In genomic region chr4:20700007-20700761, GRCh38 we compare ENCODE assay signal across 8 cellular contexts. TPM values are rescaled to one million over a fixed set of nuclear protein-coding genes. Genes with fewer than 3 reads are reported as not detected.
A peak's percentile ranks its signal among the peaks of the same experiment; 100 is the strongest.
DNase-seq lines count a peak whose midpoint lies in the region; FAIRE-seq and TF ChIP-seq lines count a peak whose summit lies in the region.

Gene PACRGL, plus strand, starts transcription at chr4:20700458. Its CDS starts 4,024 bp downstream, at chr4:20704482.

- H3K9me3 Mint-ChIP-seq in activated naive CD4-positive, alpha-beta T cell treated with anti-CD3 and anti-CD28 coated beads for 36 hours: no peaks in the 10 kb centered on the region

- no peak within 1 kb of the TSS for H2BK5ac ChIP-seq in neuronal stem cell (ENCODE audit: low read length)

- intact Hi-C loops in activated naive CD4-positive, alpha-beta T cell treated with anti-CD3 and anti-CD28 coated beads for 36 hours (cut with micrococcal nuclease): loop anchor here (1.0 to 10.0 kb wide), 3 partner anchors 281 to 1805 kb away; no protein-coding TSS in a partner anchor

- H3K4me1 ChIP-seq in neuronal stem cell (ENCODE audit: control insufficient read depth in 2 of 2, insufficient read depth in 1 of 2, low read depth in 1 of 2, low read length in 2 of 2): peaks cover 2 to 3% of the 10 kb centered on the region in 2 donors

- H2BK15ac ChIP-seq in neuronal stem cell (ENCODE audit: low read length): no peak within 1 kb of the TSS

- H3K18ac ChIP-seq in neuronal stem cell (ENCODE audit: low read length): peak within 1 kb of the TSS; percentile 67

- peak within 1 kb of the TSS; percentile 89 for H3K4me3 Mint-ChIP-seq in activated naive CD4-positive, alpha-beta T cell treated with anti-CD3 and anti-CD28 coated beads for 36 hours

- H3K4ac ChIP-seq in neuronal stem cell (ENCODE audit: low read length): no peak within 1 kb of the TSS

- peak within 1 kb of the TSS; percentile 74 for H3K9ac ChIP-seq in neuronal stem cell (ENCODE audit: low read depth, low read length, poor library complexity)

- H3K23ac ChIP-seq in neuronal stem cell (ENCODE audit: low read depth, low read length, poor library complexity): peak within 1 kb of the TSS; percentile 39

- no peak for FAIRE-seq in frontal cortex (lab: Jason Lieb, UNC)

- H3K79me1 ChIP-seq in neuronal stem cell (ENCODE audit: low read depth, low read length): no peaks in the 10 kb centered on the region

- H3K4me2 ChIP-seq in neuronal stem cell (ENCODE audit: insufficient read depth, low read length, poor library complexity, severe bottlenecking): peak within 1 kb of the TSS; percentile 50

- no peak within 1 kb of the TSS for H2BK120ac ChIP-seq in neuronal stem cell (ENCODE audit: low read depth, low read length)

- DNase-seq in GM03348 (ENCODE audit: low spot score) (peak; percentile 97), HFF-Myc (ENCODE audit: extremely low read depth, low read depth) (peak; percentile 87), NAMALWA (ENCODE audit: low spot score) (peak; percentile 98), SK-N-DZ (ENCODE audit: low spot score) (peak; percentile 96), frontal cortex (ENCODE audit: low spot score in 2 of 2) (peak; percentile 71 to 82), neuronal stem cell (ENCODE audit: low spot score) (peak; percentile 91)
- DNase-seq in activated naive CD4-positive, alpha-beta T cell treated with anti-CD3 and anti-CD28 coated beads for 36 hours: peak; percentile 93

- no peaks in the 10 kb centered on the region for H3K27me3 ChIP-seq in neuronal stem cell (ENCODE audit: control insufficient read depth in 3 of 3, insufficient read depth in 3 of 3, low read depth in 1 of 3, low read length in 3 of 3)

- H3K4me1 Mint-ChIP-seq in activated naive CD4-positive, alpha-beta T cell treated with anti-CD3 and anti-CD28 coated beads for 36 hours (ENCODE audit: low read depth): peaks cover 30% of the 10 kb centered on the region

- H3K27ac ChIP-seq in neuronal stem cell (replicated peaks; ENCODE audit: low read length): peak within 1 kb of the TSS; percentile 3

- H4K91ac ChIP-seq in neuronal stem cell (ENCODE audit: low read depth, low read length, poor library complexity): no peak within 1 kb of the TSS

- peaks cover 5 to 19% of the 10 kb centered on the region in 2 donors for H3K36me3 ChIP-seq in neuronal stem cell (replicated peaks in 1 of 2; ENCODE audit: control insufficient read depth in 2 of 2, insufficient read depth in 2 of 2, low read length in 2 of 2)

- WGBS in neuronal stem cell (ENCODE audit: extremely low coverage in 2 of 2, insufficient read length in 2 of 2, insufficient replicate concordance in 1 of 2), 2 donors: no CpG with 5 or more reads among the region's 60 CpGs

- CTCF ChIA-PET in activated naive CD4-positive, alpha-beta T cell treated with anti-CD3 and anti-CD28 coated beads for 36 hours (lab: Charles Lee): interaction anchor here (1.0 to 2.5 kb wide), 3 partner anchors 12 to 76 kb away, joined by 3 to 12 read pairs (median 11); no protein-coding TSS in a partner anchor

- H2BK12ac ChIP-seq in neuronal stem cell (ENCODE audit: low read length): no peak within 1 kb of the TSS

- no peak within 1 kb of the TSS for H4K8ac ChIP-seq in neuronal stem cell (ENCODE audit: low read depth, low read length)

- peak within 1 kb of the TSS; percentile 41 for H3K14ac ChIP-seq in neuronal stem cell (ENCODE audit: low read length)

- no peaks in the 10 kb centered on the region for H3K9me3 ChIP-seq in neuronal stem cell (replicated peaks in 1 of 2; ENCODE audit: control insufficient read depth in 2 of 2, insufficient read depth in 1 of 2, low read depth in 1 of 2, low read length in 2 of 2)

- H3K36me3 Mint-ChIP-seq in activated naive CD4-positive, alpha-beta T cell treated with anti-CD3 and anti-CD28 coated beads for 36 hours (ENCODE audit: low read depth): peaks cover 11% of the 10 kb centered on the region

- no peak for TF ChIP-seq CTCF in HFF-Myc (IDR thresholded peaks at IDR 0.05; ENCODE audit: low read depth, low read length, missing control alignments)
- no peak for TF ChIP-seq CTCF in subcutaneous adipose tissue (IDR thresholded peaks at IDR 0.05; ENCODE audit: low read depth)

- H3K27ac Mint-ChIP-seq in activated naive CD4-positive, alpha-beta T cell treated with anti-CD3 and anti-CD28 coated beads for 36 hours: peak within 1 kb of the TSS; percentile 85

- H2AK5ac ChIP-seq in neuronal stem cell (ENCODE audit: low read depth, low read length): no peak within 1 kb of the TSS

- peak within 1 kb of the TSS; percentile 93 for H2AFZ ChIP-seq in neuronal stem cell (ENCODE audit: low read length)

- H3K27me3 Mint-ChIP-seq in activated naive CD4-positive, alpha-beta T cell treated with anti-CD3 and anti-CD28 coated beads for 36 hours (ENCODE audit: low read depth): no peaks in the 10 kb centered on the region

- H3K4me3 ChIP-seq in HFF-Myc (replicated peaks; ENCODE audit: low read depth, low read length) (peak within 1 kb of the TSS; percentile 68), neuronal stem cell (ENCODE audit: low read length in 2 of 2) (peak within 1 kb of the TSS; percentile 66 to 99)

RNA-seq across cellular contexts. Expression of gene PACRGL, which starts in this region (rescaled TPM):
- polyA plus RNA-seq in SK-N-DZ (2014; cell fraction: cytosol; rRNA removed): 28.9 and 33.8 TPM in 2 replicates
- 19.6 and 26.7 TPM in 2 replicates for polyA plus RNA-seq in SK-N-DZ (2014; cell fraction: nucleus; rRNA removed)
- 10 to 100 TPM; 13.0 to 13.1 TPM for total RNA-seq in activated naive CD4-positive, alpha-beta T cell treated with anti-CD3 and anti-CD28 coated beads for 36 hours
- total RNA-seq in frontal cortex: 53.8 TPM
- 17.8 TPM for polyA plus RNA-seq in neuronal stem cell (2013, experiment 1 of 2)
- polyA plus RNA-seq in neuronal stem cell (2013, experiment 2 of 2): 17.1 TPM
- 10 to 100 TPM; 28.7 to 38.5 (median 35.8) TPM for total RNA-seq in subcutaneous adipose tissue

Comparison
In these comparisons a context has a peak if more than half of its experiments do, and no peak if none do; other contexts are left out.
1. Peak in every context shown above with its lines: DNase-seq, H3K4me3 ChIP-seq and H3K27ac ChIP-seq.